Comparison of ENCODE assay signal across 8 cellular contexts in genomic region chr10:128047337-128047736, GRCh38.
A peak's percentile ranks its signal among the peaks of the same experiment; 100 is the strongest.
DNase-seq lines count a peak whose midpoint lies in the region; ATAC-seq and TF ChIP-seq lines count a peak whose summit lies in the region.

No MANE protein-coding gene starts in this region.

- peaks cover 21% of the 10 kb centered on the region for H3K4me1 ChIP-seq in RWPE2 (ENCODE audit: insufficient read depth, poor library complexity, severe bottlenecking)

- peaks cover 8% of the 10 kb centered on the region; the same call in 1 of the 2 replicates for H3K9me3 Mint-ChIP-seq in HFFc6

- DNase-seq in RWPE2 (ENCODE audit: low spot score) (peak; percentile 92), iPS DF 19.7 (ENCODE audit: low read depth, low spot score) (peak; percentile 50), NCI-H146 (lab: John Stamatoyannopoulos, UW) (no peak), HFFc6 (no peak)
- DNase-seq in activated naive CD4-positive, alpha-beta T cell treated with Interleukin-2 at 50 U/mL for 16 hours: peak; percentile 86
- peak; percentile 91 for DNase-seq in stimulated activated CD4-positive, alpha-beta T cell treated with anti-CD3 and anti-CD28 coated beads, Interleukin-15, amount 100 ng/mL, for 24 hours

- H3K27me3 Mint-ChIP-seq in HFFc6 (ENCODE audit: insufficient read depth): peaks cover 19% of the 10 kb centered on the region

- H3K27ac ChIP-seq in RWPE2 (ENCODE audit: poor library complexity, severe bottlenecking): peak overlapping the region; percentile 86

- H3K4me3 ChIP-seq in RWPE2 (ENCODE audit: severe bottlenecking): peak overlapping the region; percentile 29

- ATAC-seq in GM18520 (IDR thresholded peaks at IDR 0.05; ENCODE audit: unreplicated experiment): peak; percentile 99
- peak; percentile 99 for ATAC-seq in HG02981 (IDR thresholded peaks at IDR 0.05; ENCODE audit: unreplicated experiment)
- peak; percentile 97 for ATAC-seq in RWPE2 (ENCODE audit: low read depth)

- H3K9me3 ChIP-seq in RWPE2 (ENCODE audit: severe bottlenecking): no peaks in the 10 kb centered on the region

- no peak overlapping the region for H3K4me3 Mint-ChIP-seq in HFFc6

- H3K36me3 ChIP-seq in RWPE2 (ENCODE audit: low read depth): peaks cover 23% of the 10 kb centered on the region

- no peaks in the 10 kb centered on the region for H3K27me3 ChIP-seq in RWPE2 (ENCODE audit: insufficient read depth, poor library complexity, severe bottlenecking)

- H3K36me3 Mint-ChIP-seq in HFFc6 (ENCODE audit: low read depth): no peaks in the 10 kb centered on the region

- H3K4me1 Mint-ChIP-seq in HFFc6 (ENCODE audit: low read depth): no peaks in the 10 kb centered on the region; the same call in 1 of the 2 replicates

- H3K27ac Mint-ChIP-seq in HFFc6: no peak overlapping the region

- TF ChIP-seq CTCF in RWPE2 (IDR thresholded peaks at IDR 0.05; ENCODE audit: poor library complexity, severe bottlenecking) (no peak), HFFc6 (IDR thresholded peaks at IDR 0.05) (no peak)

Comparison
In these comparisons a context has a peak if more than half of its experiments do, and no peak if none do; other contexts are left out.
1. DNase-seq: peak in RWPE2 (single experiment), activated naive CD4-positive, alpha-beta T cell treated with Interleukin-2 at 50 U/mL for 16 hours (single experiment), iPS DF 19.7 (single experiment) and stimulated activated CD4-positive, alpha-beta T cell treated with anti-CD3 and anti-CD28 coated beads, Interleukin-15, amount 100 ng/mL, for 24 hours (single experiment); none in NCI-H146 (single experiment) and HFFc6 (single experiment).
2. Peak in every context shown above with its lines, with median percentiles within 50 percentile points of each other: ATAC-seq.